In genomic region chr10:34666008-34666700, GRCh38 we compare ENCODE assay signal across 8 cellular contexts.
DNase-seq lines count a peak whose midpoint lies in the region; ATAC-seq, FAIRE-seq and TF ChIP-seq lines count a peak whose summit lies in the region.

No MANE protein-coding gene starts in this region.

- no peaks in the 10 kb centered on the region for H3K9me3 Mint-ChIP-seq in Caco-2 (ENCODE audit: unreplicated experiment)

- H3K9me3 ChIP-seq in Caco-2 = no peaks in the 10 kb centered on the region
- H3K9me3 ChIP-seq in fibroblast of lung (ENCODE audit: control insufficient read depth, insufficient read depth, low read depth, low read length) = no peaks in the 10 kb centered on the region
- H3K9me3 ChIP-seq in pancreas = no peaks in the 10 kb centered on the region

- peak overlapping the region; percentile 26 for H3K27ac Mint-ChIP-seq in Caco-2 (ENCODE audit: unreplicated experiment)

- no peak overlapping the region for H2AFZ ChIP-seq in fibroblast of lung (ENCODE audit: low read length)

- no peak for TF ChIP-seq POLR2A in GM18505 (IDR thresholded peaks at IDR 0.05; ENCODE audit: borderline replicate concordance, extremely low read depth, insufficient read depth, insufficient read length)

- peak; percentile 83 for ATAC-seq in GM19372 (IDR thresholded peaks at IDR 0.05; ENCODE audit: low read depth, unreplicated experiment)
- ATAC-seq in HG03457 (IDR thresholded peaks at IDR 0.05; ENCODE audit: unreplicated experiment) = peak; percentile 65
- peak; percentile 84 to 94 (median 92) for ATAC-seq in pancreas
- no peak for ATAC-seq in HG03108 (IDR thresholded peaks at IDR 0.05; ENCODE audit: unreplicated experiment)
- ATAC-seq in GM18505 (IDR thresholded peaks at IDR 0.05; ENCODE audit: unreplicated experiment) = no peak

- H3K36me3 ChIP-seq in Caco-2 (ENCODE audit: control insufficient read depth, insufficient read depth, low read length) (no peaks in the 10 kb centered on the region), fibroblast of lung (ENCODE audit: control insufficient read depth, insufficient read depth, low read length) (no peaks in the 10 kb centered on the region), pancreas (no peaks in the 10 kb centered on the region)

- POLR2A ChIA-PET in Caco-2 (lab: Charles Lee) = no interaction called here

- H3K9ac ChIP-seq in fibroblast of lung (ENCODE audit: insufficient read depth, low read length) = no peak overlapping the region

- H3K4me3 ChIP-seq in Caco-2 (ENCODE audit: low read depth, low read length) (no peak overlapping the region), fibroblast of lung (replicated peaks in 1 of 4; ENCODE audit: control extremely low read depth in 1 of 4, insufficient read depth in 1 of 4, low read depth in 3 of 4, low read length in 4 of 4) (no peak overlapping the region), pancreas (no peak overlapping the region)

- H3K4me1 Mint-ChIP-seq in Caco-2 (ENCODE audit: low read depth, unreplicated experiment) = peaks cover 29% of the 10 kb centered on the region

- H4K20me1 ChIP-seq in fibroblast of lung (ENCODE audit: control insufficient read depth, extremely low read depth, insufficient read depth, low read length) = no peaks in the 10 kb centered on the region

- H3K4me1 ChIP-seq in Caco-2 (peaks cover 15% of the 10 kb centered on the region), fibroblast of lung (ENCODE audit: control insufficient read depth, extremely low read depth, insufficient read depth, low read length) (no peaks in the 10 kb centered on the region), pancreas (peaks cover 0 to 5% (median 0%) of the 10 kb centered on the region in 3 donors)

- BruUV-seq in Caco-2 (replicated peaks; lab: Mats Ljungman, UMichigan) = no TSS peak

- no peak overlapping the region for H3K4me3 Mint-ChIP-seq in Caco-2 (ENCODE audit: unreplicated experiment)

- H3K36me3 Mint-ChIP-seq in Caco-2 (ENCODE audit: insufficient read depth, unreplicated experiment) = no peaks in the 10 kb centered on the region

- H3K4me2 ChIP-seq in fibroblast of lung (ENCODE audit: extremely low read depth, insufficient read depth, low read length) = no peak overlapping the region

- intact Hi-C loops in Caco-2 (cut with micrococcal nuclease; ENCODE audit: unreplicated experiment) (loop anchor here (1.0 to 5.0 kb wide), 4 partner anchors 66 to 328 kb away; no protein-coding TSS in a partner anchor), pancreas (cut with DNase I) (no loop called here)

- CTCF ChIA-PET in Caco-2 (lab: Charles Lee) = interaction anchor here (0.5 to 2.3 kb wide), 9 partner anchors 8 to 328 kb away, joined by 3 to 13 read pairs (median 4); no protein-coding TSS in a partner anchor

- no peaks in the 10 kb centered on the region for H3K27me3 ChIP-seq in Caco-2 (replicated peaks; ENCODE audit: control insufficient read depth, insufficient read depth, low read length)
- no peaks in the 10 kb centered on the region for H3K27me3 ChIP-seq in fibroblast of lung (ENCODE audit: control insufficient read depth, insufficient read depth, low read length)
- no peaks in the 10 kb centered on the region for H3K27me3 ChIP-seq in pancreas

- WGBS in pancreas, 2 donors = 33 to 37% methylated on average over 6 of the region's 6 CpGs

- no peaks in the 10 kb centered on the region for H3K27me3 Mint-ChIP-seq in Caco-2 (ENCODE audit: insufficient read depth, unreplicated experiment)

- peak; percentile 26 to 63 for TF ChIP-seq CTCF in Caco-2 (IDR thresholded peaks at IDR 0.05; ENCODE audit: insufficient read depth in 1 of 2, low read depth in 1 of 2, low read length in 1 of 2, severe bottlenecking in 1 of 2, unreplicated experiment in 1 of 2)
- peak; percentile 67 to 70 for TF ChIP-seq CTCF in fibroblast of lung (conservative IDR thresholded peaks at IDR 0.05 in 1 of 2, IDR thresholded peaks at IDR 0.05 in 1 of 2; ENCODE audit: low read depth in 1 of 2, low read length in 2 of 2)
- peak in 2 of 4 donors; percentile 22 to 24 for TF ChIP-seq CTCF in pancreas (IDR thresholded peaks at IDR 0.05)

- no peaks in the 10 kb centered on the region for H3K79me2 ChIP-seq in fibroblast of lung (ENCODE audit: control insufficient read depth, insufficient read depth, low read length)

- H3K27ac ChIP-seq in fibroblast of lung (ENCODE audit: insufficient read depth, low read length) (no peak overlapping the region), pancreas (no peak overlapping the region)

- DNase-seq in Caco-2 (peak; percentile 62 to 65), RPMI8226 (peak; percentile 62), fibroblast of lung (ENCODE audit: low read depth in 2 of 2) (peak; percentile 92 to 95), pancreas (peak in 3 of 6 donors; percentile 39 to 50 (median 47))

- peak; percentile 72 for FAIRE-seq in pancreas (lab: Jason Lieb, UNC)

Comparison
In these comparisons a context has a peak if more than half of its experiments do, and no peak if none do; other contexts are left out.
1. ATAC-seq: peak in GM19372 (single experiment), HG03457 (single experiment) and pancreas (4 of 4); none in HG03108 (single experiment) and GM18505 (single experiment).